Comparison of ENCODE assay signal across 14 cellular contexts in the genomic region with DNA sequence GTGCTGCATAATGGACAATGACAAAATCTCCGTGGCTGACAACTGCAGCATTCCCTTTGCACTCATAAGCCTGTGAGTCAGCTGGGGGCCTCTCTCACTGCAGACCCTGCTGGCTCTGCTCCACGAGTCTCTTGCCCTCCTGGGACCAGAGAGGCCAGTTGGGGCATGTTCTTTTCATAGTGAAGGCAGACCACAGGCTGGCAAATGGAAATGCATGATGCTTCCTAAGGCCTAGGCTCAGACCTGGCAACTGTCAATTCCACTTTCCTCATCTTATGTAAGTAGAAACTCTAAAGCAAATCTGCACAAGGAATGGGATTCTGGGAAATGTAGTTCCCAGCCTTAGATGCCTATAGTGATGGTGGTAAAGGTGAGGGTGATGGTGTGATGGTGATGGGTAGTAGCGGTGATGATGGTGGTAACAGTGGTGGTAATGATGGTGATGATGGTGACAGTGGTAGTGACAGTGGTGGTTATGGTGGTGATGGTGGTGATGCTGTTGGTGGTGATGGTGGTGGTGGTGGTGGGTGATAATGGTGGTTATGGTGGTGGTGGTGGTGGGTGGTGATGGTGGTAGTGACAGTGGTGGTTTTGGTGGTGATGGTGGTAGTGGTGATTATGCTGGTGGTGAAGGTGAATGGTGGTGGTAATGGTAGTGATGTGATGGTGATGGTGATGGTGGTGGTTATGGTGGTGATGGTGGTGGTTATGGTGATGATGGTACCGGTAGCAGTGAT.
DNase-seq lines count a peak whose midpoint lies in the region; ATAC-seq, FAIRE-seq and TF ChIP-seq lines count a peak whose summit lies in the region.
"Had no signal": no experiment of that assay in that cellular context is flagged by ENCODE, and none has a peak within 500 bp of the region (broad histone marks: within the 10 kb centered on the region; RNA-seq: fewer than 3 reads in every experiment).

No MANE protein-coding gene starts in this region.

- H3K4me1 ChIP-seq in A549 (peaks cover 70% of the 10 kb centered on the region), RWPE2 (ENCODE audit: insufficient read depth, poor library complexity, severe bottlenecking) (peaks cover 68% of the 10 kb centered on the region), ascending aorta (peaks cover 0 to 15% of the 10 kb centered on the region in 2 donors)

- no peak overlapping the region for H3K4me3 ChIP-seq in A549
- H3K4me3 ChIP-seq in RWPE2 (ENCODE audit: severe bottlenecking) = no peak overlapping the region
- H3K4me3 ChIP-seq in ascending aorta = no peak overlapping the region
- H3K4me3 ChIP-seq: BLaER1, upper lobe of left lung had no signal

- TF ChIP-seq CTCF in A549 (IDR thresholded peaks at IDR 0.05) (no peak), RWPE2 (IDR thresholded peaks at IDR 0.05; ENCODE audit: poor library complexity, severe bottlenecking) (no peak), glutamatergic neuron (IDR thresholded peaks at IDR 0.05; ENCODE audit: partially characterized antibody, unreplicated experiment) (no peak), ascending aorta (IDR thresholded peaks at IDR 0.05) (no peak), HFFc6 (IDR thresholded peaks at IDR 0.05) (no peak)

- DNase-seq in A549 (ENCODE audit: low read depth in 1 of 2, low spot score in 1 of 2) (no peak), HPDE6-E6E7 (ENCODE audit: extremely low spot score) (peak; percentile 49), RWPE2 (ENCODE audit: low spot score) (peak; percentile 88), glutamatergic neuron (peak; percentile 58), ascending aorta (ENCODE audit: low spot score in 2 of 2) (no peak), HFFc6 (no peak)
- no peak for DNase-seq in stimulated activated naive B cell treated with anti-CD40 and anti-IgM and Interleukin-4, amounts not matched to agents 10 μg/mL and 1 μg/mL and 100 μg/mL, for 72 hours
- DNase-seq: activated T-cell treated with anti-CD3 and anti-CD28 coated beads, Interleukin-2, amount 50 U/mL, for 24 hours; midbrain; NCI-H510A; upper lobe of left lung had no signal

- no peaks in the 10 kb centered on the region for H3K36me3 ChIP-seq in RWPE2 (ENCODE audit: low read depth)
- no peaks in the 10 kb centered on the region for H3K36me3 ChIP-seq in ascending aorta
- H3K36me3 ChIP-seq: BLaER1, upper lobe of left lung had no signal

- H3K27me3 Mint-ChIP-seq in glutamatergic neuron (ENCODE audit: unreplicated experiment) (peaks cover 4% of the 10 kb centered on the region), HFFc6 (ENCODE audit: insufficient read depth) (no peaks in the 10 kb centered on the region)
- no peaks in the 10 kb centered on the region for H3K27me3 Mint-ChIP-seq in stimulated activated naive B cell treated with anti-CD40 and anti-IgM and Interleukin-4, amounts not matched to agents 10 μg/mL and 1 μg/mL and 100 μg/mL, for 72 hours

- H3K36me3 Mint-ChIP-seq in glutamatergic neuron (ENCODE audit: unreplicated experiment) (no peaks in the 10 kb centered on the region), HFFc6 (ENCODE audit: low read depth) (peaks cover 5% of the 10 kb centered on the region)
- no peaks in the 10 kb centered on the region for H3K36me3 Mint-ChIP-seq in stimulated activated naive B cell treated with anti-CD40 and anti-IgM and Interleukin-4, amounts not matched to agents 10 μg/mL and 1 μg/mL and 100 μg/mL, for 72 hours

- no peak for TF ChIP-seq POLR2A in A549 (IDR thresholded peaks at IDR 0.05; ENCODE audit: low read length)

- H3K27me3 ChIP-seq in RWPE2 (ENCODE audit: insufficient read depth, poor library complexity, severe bottlenecking) = no peaks in the 10 kb centered on the region
- no peaks in the 10 kb centered on the region for H3K27me3 ChIP-seq in ascending aorta
- H3K27me3 ChIP-seq: BLaER1, upper lobe of left lung had no signal

- no peak for ATAC-seq in A549
- ATAC-seq in RWPE2 (ENCODE audit: low read depth) = peak; percentile 50
- ATAC-seq in stimulated activated naive B cell treated with anti-CD40 and anti-IgM and Interleukin-4, amounts not matched to agents 10 μg/mL and 1 μg/mL and 100 μg/mL, for 72 hours (replicated peaks) = no peak
- ATAC-seq in GM21717 (IDR thresholded peaks at IDR 0.05; ENCODE audit: unreplicated experiment) = no peak

- H3K4me2 ChIP-seq in A549 = 0 out of 3 replicates have a peak overlapping the region, but pooled peaks have one; percentile 9
- H3K4me2 ChIP-seq: BLaER1, KMS-11 had no signal

- intact Hi-C loops in ascending aorta (cut with DNase I) = no loop called here

- no peak for TF ChIP-seq EP300 in A549 (IDR thresholded peaks at IDR 0.05)

- H3K4me1 Mint-ChIP-seq in glutamatergic neuron (ENCODE audit: low read depth, unreplicated experiment) (peaks cover 27% of the 10 kb centered on the region), HFFc6 (ENCODE audit: low read depth) (peaks cover 27% of the 10 kb centered on the region)
- H3K4me1 Mint-ChIP-seq in stimulated activated naive B cell treated with anti-CD40 and anti-IgM and Interleukin-4, amounts not matched to agents 10 μg/mL and 1 μg/mL and 100 μg/mL, for 72 hours = peaks cover 4 to 5% of the 10 kb centered on the region in 2 donors

- POLR2A ChIA-PET in A549 (lab: Yijun Ruan, JAX) = no interaction called here

- FAIRE-seq in A549 (lab: Jason Lieb, UNC) = no peak

- peak overlapping the region; percentile 21 for H3K4me3 Mint-ChIP-seq in glutamatergic neuron (ENCODE audit: unreplicated experiment)
- H3K4me3 Mint-ChIP-seq in stimulated activated naive B cell treated with anti-CD40 and anti-IgM and Interleukin-4, amounts not matched to agents 10 μg/mL and 1 μg/mL and 100 μg/mL, for 72 hours = no peak overlapping the region
- no peak overlapping the region for H3K4me3 Mint-ChIP-seq in HFFc6
- H3K4me3 Mint-ChIP-seq: activated T-cell treated with anti-CD3 and anti-CD28 coated beads, Interleukin-2, amount 50 U/mL, for 24 hours had no signal

- WGBS in A549 (ENCODE audit: missing lambda C conversion rate) = 66% methylated on average over 4 of the region's 4 CpGs

- H3K27ac ChIP-seq in A549 (peak overlapping the region; percentile 67 to 97), RWPE2 (ENCODE audit: poor library complexity, severe bottlenecking) (peak overlapping the region; percentile 35), ascending aorta (no peak overlapping the region)
- H3K27ac ChIP-seq: BLaER1, KMS-11, upper lobe of left lung had no signal

- TF ChIP-seq RAD21 in A549 (conservative IDR thresholded peaks at IDR 0.05 in 1 of 2, IDR thresholded peaks at IDR 0.05 in 1 of 2) = no peak

- H3K9me3 Mint-ChIP-seq in glutamatergic neuron (ENCODE audit: unreplicated experiment) = peaks cover 2% of the 10 kb centered on the region
- H3K9me3 Mint-ChIP-seq in stimulated activated naive B cell treated with anti-CD40 and anti-IgM and Interleukin-4, amounts not matched to agents 10 μg/mL and 1 μg/mL and 100 μg/mL, for 72 hours = peaks cover 4 to 7% of the 10 kb centered on the region in 2 donors
- no peaks in the 10 kb centered on the region for H3K9me3 Mint-ChIP-seq in HFFc6
- H3K9me3 Mint-ChIP-seq: activated T-cell treated with anti-CD3 and anti-CD28 coated beads, Interleukin-2, amount 50 U/mL, for 24 hours had no signal

- H3K9me3 ChIP-seq in A549 = peaks cover 9% of the 10 kb centered on the region; the same call in 1 of the 3 replicates
- no peaks in the 10 kb centered on the region for H3K9me3 ChIP-seq in RWPE2 (ENCODE audit: severe bottlenecking)
- H3K9me3 ChIP-seq in ascending aorta = no peaks in the 10 kb centered on the region
- H3K9me3 ChIP-seq: BLaER1, upper lobe of left lung had no signal

- H3K27ac Mint-ChIP-seq in glutamatergic neuron (ENCODE audit: unreplicated experiment) (peak overlapping the region; percentile 16), HFFc6 (no peak overlapping the region)
- no peak overlapping the region for H3K27ac Mint-ChIP-seq in stimulated activated naive B cell treated with anti-CD40 and anti-IgM and Interleukin-4, amounts not matched to agents 10 μg/mL and 1 μg/mL and 100 μg/mL, for 72 hours
- H3K27ac Mint-ChIP-seq: activated T-cell treated with anti-CD3 and anti-CD28 coated beads, Interleukin-2, amount 50 U/mL, for 24 hours had no signal

- CTCF ChIA-PET in A549 (lab: Yijun Ruan, JAX) = interaction anchor here (0.6 kb wide), 1 partner anchor 96 kb away, joined by 3 read pairs; no protein-coding TSS in a partner anchor

TF ChIP-seq in A549, 52 proteins besides CTCF, POLR2A, EP300 and RAD21:
- TF ChIP-seq FOXS1 (CRISPR knock-in tag; IDR thresholded peaks at IDR 0.05) = no peak
- TF ChIP-seq RCOR1 (IDR thresholded peaks at IDR 0.05; ENCODE audit: low read depth, low read length) = no peak
- no peak for TF ChIP-seq HDAC2 (IDR thresholded peaks at IDR 0.05)
- no peak for TF ChIP-seq TP53 (CRISPR knock-in tag; IDR thresholded peaks at IDR 0.05)
- TF ChIP-seq PHF8 (IDR thresholded peaks at IDR 0.05; ENCODE audit: borderline replicate concordance, low read depth) = no peak
- no peak for TF ChIP-seq HOXA7 (CRISPR knock-in tag; IDR thresholded peaks at IDR 0.05)
- TF ChIP-seq HEYL (CRISPR knock-in tag; IDR thresholded peaks at IDR 0.05) = no peak

Comparison
In these comparisons a context has a peak if more than half of its experiments do, and no peak if none do; other contexts are left out.
1. DNase-seq: peak in HPDE6-E6E7 (single experiment), RWPE2 (single experiment) and glutamatergic neuron (single experiment); none in A549 (0 of 2), stimulated activated naive B cell treated with anti-CD40 and anti-IgM and Interleukin-4, amounts not matched to agents 10 μg/mL and 1 μg/mL and 100 μg/mL, for 72 hours (single experiment), ascending aorta (0 of 2) and HFFc6 (single experiment).
2. H3K27ac ChIP-seq: peak in A549 (2 of 2) and RWPE2 (single experiment); none in ascending aorta (0 of 2).